ENCODE assay signal across 1 cellular context in the genomic region with DNA sequence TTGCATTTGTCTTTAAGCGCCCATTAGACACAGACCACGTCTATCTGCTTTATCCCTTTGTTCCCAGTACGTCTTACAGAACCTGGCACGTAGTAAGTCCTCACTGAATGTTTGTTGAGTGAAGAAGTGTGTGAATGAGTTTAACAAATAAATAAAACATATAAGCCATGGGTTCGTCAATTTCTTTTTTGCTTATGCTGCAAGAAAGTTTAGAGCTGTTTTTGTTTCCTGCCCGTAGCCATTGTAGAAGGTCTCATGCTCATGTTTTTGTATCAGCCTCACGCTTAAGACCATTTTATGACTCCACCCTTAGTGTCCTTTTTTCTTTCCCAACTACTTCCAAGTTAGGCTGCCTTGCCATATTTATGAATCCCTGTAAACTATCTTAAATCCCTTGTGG.
TF ChIP-seq lines count a peak whose summit lies in the region.

No MANE protein-coding gene starts in this region.

TF ChIP-seq in GM23338, 12 proteins besides CTCF, POLR2A, EP300 and RAD21 (continued from another document):
- TF ChIP-seq ETS1 (IDR thresholded peaks at IDR 0.05) = no peak
- TF ChIP-seq EZH2phosphoT487 (IDR thresholded peaks at IDR 0.05; ENCODE audit: unreplicated experiment) = no peak
- no peak for TF ChIP-seq REST (IDR thresholded peaks at IDR 0.05; ENCODE audit: unreplicated experiment)
- TF ChIP-seq POLR2AphosphoS5 (IDR thresholded peaks at IDR 0.05; ENCODE audit: low read depth) = no peak
- TF ChIP-seq, protein P1, sequence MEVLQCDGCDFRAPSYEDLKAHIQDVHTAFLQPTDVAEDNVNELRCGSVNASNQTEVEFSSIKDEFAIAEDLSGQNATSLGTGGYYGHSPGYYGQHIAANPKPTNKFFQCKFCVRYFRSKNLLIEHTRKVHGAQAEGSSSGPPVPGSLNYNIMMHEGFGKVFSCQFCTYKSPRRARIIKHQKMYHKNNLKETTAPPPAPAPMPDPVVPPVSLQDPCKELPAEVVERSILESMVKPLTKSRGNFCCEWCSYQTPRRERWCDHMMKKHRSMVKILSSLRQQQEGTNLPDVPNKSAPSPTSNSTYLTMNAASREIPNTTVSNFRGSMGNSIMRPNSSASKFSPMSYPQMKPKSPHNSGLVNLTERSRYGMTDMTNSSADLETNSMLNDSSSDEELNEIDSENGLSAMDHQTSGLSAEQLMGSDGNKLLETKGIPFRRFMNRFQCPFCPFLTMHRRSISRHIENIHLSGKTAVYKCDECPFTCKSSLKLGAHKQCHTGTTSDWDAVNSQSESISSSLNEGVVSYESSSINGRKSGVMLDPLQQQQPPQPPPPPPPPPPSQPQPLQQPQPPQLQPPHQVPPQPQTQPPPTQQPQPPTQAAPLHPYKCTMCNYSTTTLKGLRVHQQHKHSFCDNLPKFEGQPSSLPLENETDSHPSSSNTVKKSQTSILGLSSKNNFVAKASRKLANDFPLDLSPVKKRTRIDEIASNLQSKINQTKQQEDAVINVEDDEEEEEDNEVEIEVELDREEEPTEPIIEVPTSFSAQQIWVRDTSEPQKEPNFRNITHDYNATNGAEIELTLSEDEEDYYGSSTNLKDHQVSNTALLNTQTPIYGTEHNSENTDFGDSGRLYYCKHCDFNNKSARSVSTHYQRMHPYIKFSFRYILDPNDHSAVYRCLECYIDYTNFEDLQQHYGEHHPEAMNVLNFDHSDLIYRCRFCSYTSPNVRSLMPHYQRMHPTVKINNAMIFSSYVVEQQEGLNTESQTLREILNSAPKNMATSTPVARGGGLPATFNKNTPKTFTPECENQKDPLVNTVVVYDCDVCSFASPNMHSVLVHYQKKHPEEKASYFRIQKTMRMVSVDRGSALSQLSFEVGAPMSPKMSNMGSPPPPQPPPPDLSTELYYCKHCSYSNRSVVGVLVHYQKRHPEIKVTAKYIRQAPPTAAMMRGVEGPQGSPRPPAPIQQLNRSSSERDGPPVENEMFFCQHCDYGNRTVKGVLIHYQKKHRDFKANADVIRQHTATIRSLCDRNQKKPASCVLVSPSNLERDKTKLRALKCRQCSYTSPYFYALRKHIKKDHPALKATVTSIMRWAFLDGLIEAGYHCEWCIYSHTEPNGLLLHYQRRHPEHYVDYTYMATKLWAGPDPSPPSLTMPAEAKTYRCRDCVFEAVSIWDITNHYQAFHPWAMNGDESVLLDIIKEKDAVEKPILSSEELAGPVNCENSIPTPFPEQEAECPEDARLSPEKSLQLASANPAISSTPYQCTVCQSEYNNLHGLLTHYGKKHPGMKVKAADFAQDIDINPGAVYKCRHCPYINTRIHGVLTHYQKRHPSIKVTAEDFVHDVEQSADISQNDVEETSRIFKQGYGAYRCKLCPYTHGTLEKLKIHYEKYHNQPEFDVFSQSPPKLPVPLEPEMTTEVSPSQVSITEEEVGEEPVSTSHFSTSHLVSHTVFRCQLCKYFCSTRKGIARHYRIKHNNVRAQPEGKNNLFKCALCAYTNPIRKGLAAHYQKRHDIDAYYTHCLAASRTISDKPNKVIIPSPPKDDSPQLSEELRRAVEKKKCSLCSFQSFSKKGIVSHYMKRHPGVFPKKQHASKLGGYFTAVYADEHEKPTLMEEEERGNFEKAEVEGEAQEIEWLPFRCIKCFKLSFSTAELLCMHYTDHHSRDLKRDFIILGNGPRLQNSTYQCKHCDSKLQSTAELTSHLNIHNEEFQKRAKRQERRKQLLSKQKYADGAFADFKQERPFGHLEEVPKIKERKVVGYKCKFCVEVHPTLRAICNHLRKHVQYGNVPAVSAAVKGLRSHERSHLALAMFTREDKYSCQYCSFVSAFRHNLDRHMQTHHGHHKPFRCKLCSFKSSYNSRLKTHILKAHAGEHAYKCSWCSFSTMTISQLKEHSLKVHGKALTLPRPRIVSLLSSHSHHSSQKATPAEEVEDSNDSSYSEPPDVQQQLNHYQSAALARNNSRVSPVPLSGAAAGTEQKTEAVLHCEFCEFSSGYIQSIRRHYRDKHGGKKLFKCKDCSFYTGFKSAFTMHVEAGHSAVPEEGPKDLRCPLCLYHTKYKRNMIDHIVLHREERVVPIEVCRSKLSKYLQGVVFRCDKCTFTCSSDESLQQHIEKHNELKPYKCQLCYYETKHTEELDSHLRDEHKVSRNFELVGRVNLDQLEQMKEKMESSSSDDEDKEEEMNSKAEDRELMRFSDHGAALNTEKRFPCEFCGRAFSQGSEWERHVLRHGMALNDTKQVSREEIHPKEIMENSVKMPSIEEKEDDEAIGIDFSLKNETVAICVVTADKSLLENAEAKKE (CRISPR knock-in tag; IDR thresholded peaks at IDR 0.05) = no peak
